Comparison of ENCODE assay signal across 24 cellular contexts in genomic region chr16:23861874-23862273, GRCh38. TPM values are rescaled to one million over a fixed set of nuclear protein-coding genes. Genes with fewer than 3 reads are reported as not detected.
DNase-seq lines count a peak whose midpoint lies in the region; ATAC-seq, FAIRE-seq and TF ChIP-seq lines count a peak whose summit lies in the region.
"Had no signal": no experiment of that assay in that cellular context is flagged by ENCODE, and none has a peak within 500 bp of the region (broad histone marks: within the 10 kb centered on the region; RNA-seq: fewer than 3 reads in every experiment).

No MANE protein-coding gene starts in this region.

- peaks cover 79% of the 10 kb centered on the region for H3K4me1 Mint-ChIP-seq in activated CD8-positive, alpha-beta memory T cell treated with anti-CD3 and anti-CD28 coated beads, Interleukin-2, amount 10 ng/mL, durations not matched to agents 7 days and 5 days
- H3K4me1 Mint-ChIP-seq in activated T-helper 17 cell treated with anti-CD3 and anti-CD28 coated beads, Interleukin-2, amount 50 U/mL, for 72 hours, result peaks cover 42% of the 10 kb centered on the region
- peaks cover 66 to 87% of the 10 kb centered on the region in 2 donors for H3K4me1 Mint-ChIP-seq in stimulated activated naive B cell treated with anti-CD40 and anti-IgM and Interleukin-4, amounts not matched to agents 10 μg/mL and 1 μg/mL and 100 μg/mL, for 72 hours
- H3K4me1 Mint-ChIP-seq in immature natural killer cell, result peaks cover 80 to 82% of the 10 kb centered on the region in 2 donors

- H3K36me3 Mint-ChIP-seq in activated CD8-positive, alpha-beta memory T cell treated with anti-CD3 and anti-CD28 coated beads, Interleukin-2, amount 10 ng/mL, durations not matched to agents 7 days and 5 days, result peaks cover 10% of the 10 kb centered on the region
- no peaks in the 10 kb centered on the region for H3K36me3 Mint-ChIP-seq in activated T-helper 17 cell treated with anti-CD3 and anti-CD28 coated beads, Interleukin-2, amount 50 U/mL, for 72 hours (ENCODE audit: low read depth)
- H3K36me3 Mint-ChIP-seq in stimulated activated naive B cell treated with anti-CD40 and anti-IgM and Interleukin-4, amounts not matched to agents 10 μg/mL and 1 μg/mL and 100 μg/mL, for 72 hours, result peaks cover 7 to 19% of the 10 kb centered on the region in 2 donors
- no peaks in the 10 kb centered on the region for H3K36me3 Mint-ChIP-seq in immature natural killer cell
- H3K36me3 Mint-ChIP-seq: brain had no signal

- no peak overlapping the region for H3K4me3 ChIP-seq in MM.1S (ENCODE audit: low read length)
- H3K4me3 ChIP-seq in right atrium auricular region, result no peak overlapping the region
- H3K4me3 ChIP-seq: adrenal gland, MG63, Peyer's patch, sigmoid colon had no signal

- no peak for FAIRE-seq in GM12891 (lab: Jason Lieb, UNC)
- FAIRE-seq: TTC549 had no signal

- no peak overlapping the region for H2AFZ ChIP-seq in MM.1S (ENCODE audit: low read length)

- H3K27ac Mint-ChIP-seq in activated CD8-positive, alpha-beta memory T cell treated with anti-CD3 and anti-CD28 coated beads, Interleukin-2, amount 10 ng/mL, durations not matched to agents 7 days and 5 days, result peak overlapping the region; percentile 22
- peak overlapping the region; percentile 49 for H3K27ac Mint-ChIP-seq in activated T-helper 17 cell treated with anti-CD3 and anti-CD28 coated beads, Interleukin-2, amount 50 U/mL, for 72 hours
- peak overlapping the region; percentile 72 for H3K27ac Mint-ChIP-seq in stimulated activated naive B cell treated with anti-CD40 and anti-IgM and Interleukin-4, amounts not matched to agents 10 μg/mL and 1 μg/mL and 100 μg/mL, for 72 hours
- H3K27ac Mint-ChIP-seq in immature natural killer cell, result peak overlapping the region in 2 of 6 donors; percentile 20 to 28
- H3K27ac Mint-ChIP-seq: brain, progenitor cell of endocrine pancreas had no signal

- H3K27me3 Mint-ChIP-seq in activated CD8-positive, alpha-beta memory T cell treated with anti-CD3 and anti-CD28 coated beads, Interleukin-2, amount 10 ng/mL, durations not matched to agents 7 days and 5 days, result no peaks in the 10 kb centered on the region
- H3K27me3 Mint-ChIP-seq in activated T-helper 17 cell treated with anti-CD3 and anti-CD28 coated beads, Interleukin-2, amount 50 U/mL, for 72 hours, result no peaks in the 10 kb centered on the region
- no peaks in the 10 kb centered on the region for H3K27me3 Mint-ChIP-seq in stimulated activated naive B cell treated with anti-CD40 and anti-IgM and Interleukin-4, amounts not matched to agents 10 μg/mL and 1 μg/mL and 100 μg/mL, for 72 hours
- peaks cover 0 to 4% (median 2%) of the 10 kb centered on the region in 3 donors for H3K27me3 Mint-ChIP-seq in immature natural killer cell (ENCODE audit: low read depth in 3 of 3)

- no peaks in the 10 kb centered on the region for H3K9me3 Mint-ChIP-seq in activated CD8-positive, alpha-beta memory T cell treated with anti-CD3 and anti-CD28 coated beads, Interleukin-2, amount 10 ng/mL, durations not matched to agents 7 days and 5 days (ENCODE audit: low read depth)
- H3K9me3 Mint-ChIP-seq in activated T-helper 17 cell treated with anti-CD3 and anti-CD28 coated beads, Interleukin-2, amount 50 U/mL, for 72 hours, result no peaks in the 10 kb centered on the region
- H3K9me3 Mint-ChIP-seq in stimulated activated naive B cell treated with anti-CD40 and anti-IgM and Interleukin-4, amounts not matched to agents 10 μg/mL and 1 μg/mL and 100 μg/mL, for 72 hours, result no peaks in the 10 kb centered on the region
- no peaks in the 10 kb centered on the region for H3K9me3 Mint-ChIP-seq in immature natural killer cell
- H3K9me3 Mint-ChIP-seq: brain had no signal

- H3K9ac ChIP-seq in MM.1S (ENCODE audit: low read length), result no peak overlapping the region

- H3K79me2 ChIP-seq in MM.1S (ENCODE audit: low read length), result no peaks in the 10 kb centered on the region

- H3K4me2 ChIP-seq in MM.1S (ENCODE audit: low read depth, low read length), result no peak overlapping the region

- no peaks in the 10 kb centered on the region for H3K9me3 ChIP-seq in MM.1S (replicated peaks; ENCODE audit: insufficient read depth, low read length)
- H3K9me3 ChIP-seq in right atrium auricular region, result no peaks in the 10 kb centered on the region
- H3K9me3 ChIP-seq: adrenal gland, MG63, Peyer's patch, sigmoid colon had no signal

- no peaks in the 10 kb centered on the region for H4K20me1 ChIP-seq in MM.1S (ENCODE audit: insufficient read depth, low read length)

- no peak for TF ChIP-seq CTCF in MM.1S (IDR thresholded peaks at IDR 0.05; ENCODE audit: low read length)
- no peak for TF ChIP-seq CTCF in right atrium auricular region (IDR thresholded peaks at IDR 0.05)

- H3K4me1 ChIP-seq in MM.1S (ENCODE audit: low read length) (peaks cover 22% of the 10 kb centered on the region), right atrium auricular region (no peaks in the 10 kb centered on the region)

- H3F3A ChIP-seq in MM.1S (ENCODE audit: insufficient read depth, low read length), result peaks cover 13% of the 10 kb centered on the region

- H3K9me2 ChIP-seq in MM.1S (replicated peaks; ENCODE audit: insufficient read depth, low read length), result no peaks in the 10 kb centered on the region

- ATAC-seq in activated CD8-positive, alpha-beta memory T cell treated with anti-CD3 and anti-CD28 coated beads, Interleukin-2, amount 10 ng/mL, durations not matched to agents 7 days and 5 days, result no peak
- no peak for ATAC-seq in activated T-helper 17 cell treated with anti-CD3 and anti-CD28 coated beads, Interleukin-2, amount 50 U/mL, for 72 hours (replicated peaks)
- no peak for ATAC-seq in stimulated activated naive B cell treated with anti-CD40 and anti-IgM and Interleukin-4, amounts not matched to agents 10 μg/mL and 1 μg/mL and 100 μg/mL, for 72 hours (replicated peaks)

- H3K4me3 Mint-ChIP-seq in activated CD8-positive, alpha-beta memory T cell treated with anti-CD3 and anti-CD28 coated beads, Interleukin-2, amount 10 ng/mL, durations not matched to agents 7 days and 5 days, result no peak overlapping the region
- peak overlapping the region; percentile 24 for H3K4me3 Mint-ChIP-seq in activated T-helper 17 cell treated with anti-CD3 and anti-CD28 coated beads, Interleukin-2, amount 50 U/mL, for 72 hours
- H3K4me3 Mint-ChIP-seq in stimulated activated naive B cell treated with anti-CD40 and anti-IgM and Interleukin-4, amounts not matched to agents 10 μg/mL and 1 μg/mL and 100 μg/mL, for 72 hours, result peak overlapping the region; percentile 47 to 51
- no peak overlapping the region for H3K4me3 Mint-ChIP-seq in immature natural killer cell
- H3K4me3 Mint-ChIP-seq: brain had no signal

- H3K27me3 ChIP-seq in MM.1S (replicated peaks; ENCODE audit: insufficient read depth, low read length), result 0 out of 2 replicates have a peak, but pooled peaks cover 9% of the 10 kb centered on the region
- H3K27me3 ChIP-seq in right atrium auricular region, result no peaks in the 10 kb centered on the region
- H3K27me3 ChIP-seq: adrenal gland, Peyer's patch, sigmoid colon had no signal

- H3K27ac ChIP-seq in MM.1S (ENCODE audit: low read length) (no peak overlapping the region), right atrium auricular region (no peak overlapping the region)
- H3K27ac ChIP-seq: adrenal gland had no signal

- CTCF ChIA-PET in activated CD8-positive, alpha-beta memory T cell treated with anti-CD3 and anti-CD28 coated beads, Interleukin-2, amount 10 ng/mL, durations not matched to agents 7 days and 5 days (lab: Charles Lee), result interaction anchor here (1.2 to 2.1 kb wide), 4 partner anchors 11 to 148 kb away, joined by 3 to 7 read pairs (median 6); no protein-coding TSS in a partner anchor

- no peak for DNase-seq in activated CD8-positive, alpha-beta memory T cell treated with anti-CD3 and anti-CD28 coated beads, Interleukin-2, amount 10 ng/mL, durations not matched to agents 7 days and 5 days
- DNase-seq in activated CD8-positive, alpha-beta memory T cell treated with anti-CD3 and anti-CD28 coated beads for 24 hours, result no peak
- DNase-seq in GM12891 (ENCODE audit: insufficient read length, low spot score) (no peak), MM.1S (no peak), right atrium auricular region (ENCODE audit: low spot score) (no peak), immature natural killer cell (no peak)
- no peak for DNase-seq in stimulated activated naive B cell treated with anti-CD40 and anti-IgM and Interleukin-4, amounts not matched to agents 10 μg/mL and 1 μg/mL and 100 μg/mL, for 72 hours
- DNase-seq: ACHN; activated CD8-positive, alpha-beta memory T cell treated with anti-CD3 and anti-CD28 coated beads, Interleukin-2, amount 50 U/mL, for 4 hours; adrenal gland; C1 segment of cervical spinal cord; DMS153; mammary epithelial cell; NCI-H146; NCI-H510A treated with DMSO at 0.1 percent for 48 hours; NK-92 treated with Interleukin-12 subunit alpha and Interleukin-12 subunit beta, amount 100 ng/mL, for 24 hours; Peyer's patch; SIG-M5; sigmoid colon had no signal

- no peak for TF ChIP-seq POLR2A in GM12891 (IDR thresholded peaks at IDR 0.05; ENCODE audit: low read depth, low read length)

- H3K36me3 ChIP-seq in MM.1S (replicated peaks; ENCODE audit: insufficient read depth, low read length) (no peaks in the 10 kb centered on the region), right atrium auricular region (no peaks in the 10 kb centered on the region)
- H3K36me3 ChIP-seq: adrenal gland, MG63, Peyer's patch, sigmoid colon had no signal

TF ChIP-seq in GM12891, 5 proteins besides CTCF, POLR2A, EP300 and RAD21:
- TF ChIP-seq POLR2AphosphoS5 (IDR thresholded peaks at IDR 0.05; ENCODE audit: low read depth, low read length) (no peak), POU2F2 (IDR thresholded peaks at IDR 0.05; ENCODE audit: low read depth, low read length) (no peak), PAX5 (IDR thresholded peaks at IDR 0.05; ENCODE audit: insufficient read depth, low read length, severe bottlenecking) (no peak), SPI1 (IDR thresholded peaks at IDR 0.05; ENCODE audit: low read depth, low read length) (0 out of 2 replicates have a peak, but pooled peaks have one; percentile 11), TAF1 (IDR thresholded peaks at IDR 0.05; ENCODE audit: low read depth, low read length) (no peak)

RNA-seq across cellular contexts. Expression of gene PRKCB, which starts 26.1 kb away (rescaled TPM):
- 100 to 1,000 TPM in 1 of 2 experiments, 10 to 100 TPM in 1; 98.5 to 125 TPM for total RNA-seq in activated CD8-positive, alpha-beta memory T cell treated with anti-CD3 and anti-CD28 coated beads, Interleukin-2, amount 10 ng/mL, durations not matched to agents 7 days and 5 days
- polyA plus RNA-seq in GM12891 (2012; ENCODE audit: low read depth, missing spikeins), result 98.4 TPM
- 10 to 100 TPM; 76.0 to 87.7 TPM for total RNA-seq in activated T-helper 17 cell treated with anti-CD3 and anti-CD28 coated beads, Interleukin-2, amount 50 U/mL, for 72 hours
- 1 to 10 TPM in 1 of 2 donors, under 1 TPM in 1; 0.93 to 3.1 TPM for total RNA-seq in right atrium auricular region
- polyA plus RNA-seq in immature natural killer cell, result 100 to 1,000 TPM in 2 of 3 donors, 10 to 100 TPM in 1; 78.7 to 110 (median 104) TPM
- total RNA-seq: mammary epithelial cell had no signal
- polyA plus RNA-seq: mammary epithelial cell had no signal

Comparison
In these comparisons a context has a peak if more than half of its experiments do, and no peak if none do; other contexts are left out.
1. H3K4me3 Mint-ChIP-seq: peak in activated T-helper 17 cell treated with anti-CD3 and anti-CD28 coated beads, Interleukin-2, amount 50 U/mL, for 72 hours (single experiment) and stimulated activated naive B cell treated with anti-CD40 and anti-IgM and Interleukin-4, amounts not matched to agents 10 μg/mL and 1 μg/mL and 100 μg/mL, for 72 hours (2 of 2); none in activated CD8-positive, alpha-beta memory T cell treated with anti-CD3 and anti-CD28 coated beads, Interleukin-2, amount 10 ng/mL, durations not matched to agents 7 days and 5 days (single experiment) and immature natural killer cell (0 of 5).
2. RNA of gene PRKCB, which starts 26.1 kb away (total RNA-seq): 98.5 to 125 TPM in activated CD8-positive, alpha-beta memory T cell treated with anti-CD3 and anti-CD28 coated beads, Interleukin-2, amount 10 ng/mL, durations not matched to agents 7 days and 5 days and 76.0 to 87.7 TPM in activated T-helper 17 cell treated with anti-CD3 and anti-CD28 coated beads, Interleukin-2, amount 50 U/mL, for 72 hours; 0.93 to 3.1 TPM in right atrium auricular region; every median in the first group is over 10 times any median in the second.